In the genomic region with DNA sequence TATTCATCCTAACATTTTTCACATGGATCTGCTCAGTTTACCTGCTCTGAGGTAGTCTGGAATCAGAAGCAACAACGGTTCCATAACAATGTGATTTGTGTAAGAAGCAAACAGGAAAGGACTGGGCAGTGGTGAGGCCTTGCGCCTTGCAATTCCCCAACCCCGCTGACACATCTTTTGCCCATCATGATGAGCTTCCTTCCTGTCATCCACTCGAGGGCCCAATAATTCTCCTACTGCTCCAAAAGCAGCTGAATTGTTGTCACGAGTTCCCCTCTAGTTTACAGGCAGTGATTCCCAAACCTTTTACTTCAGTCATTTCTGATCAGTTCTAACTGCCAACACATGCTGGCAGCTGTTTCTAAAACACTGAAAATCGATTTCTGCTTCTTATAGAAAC, we compare ENCODE assay signal across 9 cellular contexts. TPM values are rescaled to one million over a fixed set of nuclear protein-coding genes. Genes with fewer than 3 reads are reported as not detected.
A peak's percentile ranks its signal among the peaks of the same experiment; 100 is the strongest.
DNase-seq lines count a peak whose midpoint lies in the region; ATAC-seq, FAIRE-seq and TF ChIP-seq lines count a peak whose summit lies in the region.
"Had no signal": no experiment of that assay in that cellular context is flagged by ENCODE, and none has a peak within 500 bp of the region (broad histone marks: within the 10 kb centered on the region; RNA-seq: fewer than 3 reads in every experiment).

No MANE protein-coding gene starts in this region.

- no peaks in the 10 kb centered on the region for H3K4me1 Mint-ChIP-seq in endothelial cell (ENCODE audit: unreplicated experiment)

- H3K4me1 ChIP-seq in BE2C: peaks cover 3% of the 10 kb centered on the region; the same call in 1 of the 2 replicates
- peaks cover 2 to 3% of the 10 kb centered on the region in 2 donors for H3K4me1 ChIP-seq in small intestine (ENCODE audit: control insufficient read depth in 2 of 2, insufficient read depth in 1 of 2, low read depth in 1 of 2, low read length in 1 of 2)

- H3K36me3 ChIP-seq in BE2C (no peaks in the 10 kb centered on the region), small intestine (ENCODE audit: control insufficient read depth in 2 of 2, insufficient read depth in 2 of 2, low read length in 2 of 2) (no peaks in the 10 kb centered on the region)

- FAIRE-seq in small intestine (lab: Jason Lieb, UNC): no peak

- H3K9me3 Mint-ChIP-seq in endothelial cell (ENCODE audit: unreplicated experiment): no peaks in the 10 kb centered on the region

- H3K27ac Mint-ChIP-seq in endothelial cell (ENCODE audit: unreplicated experiment): peak overlapping the region; percentile 72

- peak overlapping the region; percentile 48 for H3K4me3 Mint-ChIP-seq in endothelial cell (ENCODE audit: unreplicated experiment)

- TF ChIP-seq CTCF in endothelial cell (IDR thresholded peaks at IDR 0.05; ENCODE audit: unreplicated experiment) (no peak), BE2C (IDR thresholded peaks at IDR 0.05; ENCODE audit: low read depth, low read length) (no peak)

- ATAC-seq in GM19023 (IDR thresholded peaks at IDR 0.05; ENCODE audit: unreplicated experiment) (peak; percentile 60), HG02852 (IDR thresholded peaks at IDR 0.05; ENCODE audit: unreplicated experiment) (peak; percentile 42)

- H3K27me3 ChIP-seq in BE2C (no peaks in the 10 kb centered on the region), small intestine (ENCODE audit: control insufficient read depth in 2 of 2, insufficient read depth in 2 of 2, low read length in 2 of 2) (no peaks in the 10 kb centered on the region)

- H3K27me3 Mint-ChIP-seq in endothelial cell (ENCODE audit: unreplicated experiment): no peaks in the 10 kb centered on the region

- H3K9me3 ChIP-seq in BE2C (no peaks in the 10 kb centered on the region), small intestine (ENCODE audit: control insufficient read depth, low read depth) (no peaks in the 10 kb centered on the region)

- no peak for DNase-seq in endothelial cell (ENCODE audit: low spot score)
- no peak for DNase-seq in BE2C
- no peak for DNase-seq in small intestine
- no peak for DNase-seq in NCI-H2196 treated with DMSO at 0.1 percent for 48 hours (lab: John Stamatoyannopoulos, UW; ENCODE audit: unreplicated experiment)
- DNase-seq in DMS153 treated with DMSO at 0.1 percent for 48 hours (lab: John Stamatoyannopoulos, UW; ENCODE audit: unreplicated experiment): no peak

- 55 to 74% (median 65%) methylated on average over 6 of the region's 6 CpGs for WGBS in small intestine, 3 donors

- H3K4me3 ChIP-seq in skin epidermis (no peak overlapping the region), BE2C (ENCODE audit: low read depth, low read length) (no peak overlapping the region), small intestine (ENCODE audit: low read depth in 1 of 2, low read length in 2 of 2) (no peak overlapping the region)

- H3K36me3 Mint-ChIP-seq in endothelial cell (ENCODE audit: low read depth, unreplicated experiment): peaks cover 17% of the 10 kb centered on the region

- peak overlapping the region in 20 of 21 experiments; percentile 18 to 89 (median 72) for H3K27ac ChIP-seq in skin epidermis
- H3K27ac ChIP-seq in small intestine (ENCODE audit: low read depth in 1 of 2, low read length in 1 of 2): peak overlapping the region in 1 of 2 donors; percentile 26

RNA-seq across cellular contexts. Expression of a gene that starts 22.9 kb away (rescaled TPM):
- 60.9 TPM for total RNA-seq in endothelial cell (ENCODE audit: unreplicated experiment)
- polyA plus RNA-seq in BE2C (2012; ENCODE audit: insufficient read depth, insufficient read length, low read depth): 10.3 TPM
- 10 to 100 TPM; 24.7 to 35.4 (median 33.8) TPM for polyA plus RNA-seq in small intestine

RNA-seq across cellular contexts. Expression of a gene that starts 48.1 kb away (rescaled TPM):
- not detected for total RNA-seq in endothelial cell (ENCODE audit: unreplicated experiment)
- polyA plus RNA-seq in BE2C (2012; ENCODE audit: insufficient read depth, insufficient read length, low read depth): not detected
- polyA plus RNA-seq in small intestine: not detected
- total RNA-seq: LHCN-M2 had no signal
